ENCODE assay signal across 29 cellular contexts in the genomic region with DNA sequence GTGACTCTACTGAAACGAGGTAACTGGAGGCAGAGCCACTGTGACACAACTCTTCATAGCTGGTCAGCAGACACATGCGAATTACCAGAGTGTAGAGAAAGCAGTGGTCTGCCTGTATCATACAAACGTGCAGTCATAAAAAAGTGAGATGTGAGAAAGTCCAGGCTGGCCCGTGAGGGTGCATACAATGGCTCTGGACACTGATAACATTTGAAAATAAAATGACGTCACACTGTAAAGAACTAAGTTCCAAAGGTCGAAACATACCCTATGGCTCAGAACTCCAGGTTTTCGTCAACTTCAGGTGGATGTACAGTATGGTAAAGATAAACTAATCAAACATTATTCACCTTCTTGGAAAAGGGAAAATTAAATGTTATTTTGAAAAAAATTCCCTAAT.
"Had no signal": no experiment of that assay in that cellular context is flagged by ENCODE, and none has a peak within 500 bp of the region (broad histone marks: within the 10 kb centered on the region; RNA-seq: fewer than 3 reads in every experiment).

No MANE protein-coding gene starts in this region.

- H3K4me3 ChIP-seq: esophagus squamous epithelium, heart right ventricle, lower lobe of right lung, testis, tibial artery, upper lobe of left lung had no signal

- H3K27ac ChIP-seq: esophagus squamous epithelium, heart right ventricle, lower lobe of right lung, neutrophil, parathyroid adenoma, testis, tibial artery, upper lobe of left lung had no signal

- FAIRE-seq: colon, endometrium, urothelium cell line had no signal

- H3K9ac ChIP-seq: parathyroid adenoma had no signal

- H3K27me3 ChIP-seq: esophagus squamous epithelium, heart right ventricle, neutrophil, testis, tibial artery, upper lobe of left lung had no signal

- H3K4me1 ChIP-seq: esophagus squamous epithelium, heart right ventricle, lower lobe of right lung, parathyroid adenoma, testis, upper lobe of left lung had no signal

- H3K79me2 ChIP-seq: parathyroid adenoma had no signal

- ATAC-seq: effector memory CD8-positive, alpha-beta T cell; heart right ventricle; left ventricle myocardium superior; lower lobe of right lung; natural killer cell treated with Interleukin-12 subunit alpha and Interleukin-12 subunit beta and Interleukin-15 and Interleukin-18, amount 100 ng/mL, for 72 hours; sciatic nerve; stimulated activated memory B cell treated with anti-CD40 and anti-IgM and Interleukin-4, amounts not matched to agents 10 μg/mL and 1 μg/mL and 100 μg/mL, for 72 hours; stimulated activated naive CD8-positive, alpha-beta T cell treated with anti-CD3 and anti-CD28 coated beads, Interleukin-15, Interleukin-2, amounts not matched to agents 100 U/mL and 50 U/mL, for 24 hours had no signal

- DNase-seq: dermis blood vessel endothelial cell; effector memory CD8-positive, alpha-beta T cell; erythroblast; esophagus squamous epithelium; foreskin melanocyte; glutamatergic neuron; heart right ventricle; hypothalamus; immature natural killer cell; islet precursor cell; kidney glomerular epithelial cell; left ventricle myocardium superior; lower lobe of right lung; naive B cell; stimulated activated CD4-positive, alpha-beta T cell treated with anti-CD3 and anti-CD28 coated beads, Interleukin-2, amount 100 ng/mL, for 24 hours; stimulated activated CD4-positive, alpha-beta T cell treated with anti-CD3 and anti-CD28 coated beads, Interleukin-4, amount 100 ng/mL, for 4 hours; stimulated activated naive CD8-positive, alpha-beta T cell treated with anti-CD3 and anti-CD28 coated beads, Interleukin-15, Interleukin-2, amounts not matched to agents 100 U/mL and 50 U/mL, for 24 hours; substantia nigra; testis; tibial artery; upper lobe of left lung had no signal

- H3K36me3 ChIP-seq: esophagus squamous epithelium, heart right ventricle, lower lobe of right lung, tibial artery, upper lobe of left lung had no signal

- H3K9me3 ChIP-seq: esophagus squamous epithelium, heart right ventricle, lower lobe of right lung, neutrophil, testis, tibial artery, upper lobe of left lung had no signal

- H2AFZ ChIP-seq: parathyroid adenoma had no signal
